29 cellular contexts compared by ENCODE assay signal in genomic region chr10:78572565-78572964, GRCh38.
DNase-seq lines count a peak whose midpoint lies in the region; ATAC-seq and TF ChIP-seq lines count a peak whose summit lies in the region.
"Had no signal": no experiment of that assay in that cellular context is flagged by ENCODE, and none has a peak within 500 bp of the region (broad histone marks: within the 10 kb centered on the region; RNA-seq: fewer than 3 reads in every experiment).

No MANE protein-coding gene starts in this region.

- H2AFZ ChIP-seq in trophoblast cell (ENCODE audit: insufficient read depth, low read length, poor library complexity): no peak overlapping the region

- ATAC-seq in left ventricle myocardium superior (peak; percentile 14), heart right ventricle (no peak), upper lobe of right lung (peak; percentile 4)
- ATAC-seq: HepG2, left colon had no signal

- H3K79me2 ChIP-seq in trophoblast cell (ENCODE audit: control insufficient read depth, insufficient read depth, low read length, poor library complexity): peaks cover 6% of the 10 kb centered on the region

- no peak overlapping the region for H3K18ac ChIP-seq in trophoblast cell (ENCODE audit: low read length)

- H3K14ac ChIP-seq in trophoblast cell (ENCODE audit: low read length): no peak overlapping the region

- no peak overlapping the region for H2AK5ac ChIP-seq in trophoblast cell (ENCODE audit: low read length)

- H3K4me1 ChIP-seq in heart right ventricle (peaks cover 3 to 35% (median 16%) of the 10 kb centered on the region in 9 donors), trophoblast cell (ENCODE audit: control insufficient read depth in 1 of 2, insufficient read depth in 2 of 2, low read length in 2 of 2) (peaks cover 32 to 34% of the 10 kb centered on the region in 2 experiments), upper lobe of right lung (peaks cover 4% of the 10 kb centered on the region)
- H3K4me1 ChIP-seq: prostate gland, SJCRH30 had no signal

- WGBS in heart right ventricle, 2 donors: 93 to 94% methylated on average over 1 of the region's 1 CpG
- no CpG with 5 or more reads among the region's 1 CpG for WGBS in trophoblast cell (ENCODE audit: extremely low coverage, insufficient coverage, insufficient read length)

- intact Hi-C loops in left ventricle myocardium superior (cut with micrococcal nuclease): no loop called here
- intact Hi-C loops in heart right ventricle (cut with DNase I): loop anchor here in 1 of 10 donors (10.0 kb wide), 1 partner anchor 492 kb away; the partner anchor contains the start of gene ZMIZ1
- intact Hi-C loops in upper lobe of right lung (cut with DNase I): no loop called here

- no peak overlapping the region for H3K9ac ChIP-seq in trophoblast cell (ENCODE audit: low read length)

- TF ChIP-seq CTCF in heart right ventricle (IDR thresholded peaks at IDR 0.05) (no peak), fibroblast of the aortic adventitia (IDR thresholded peaks at IDR 0.05; ENCODE audit: insufficient read depth, low read length) (no peak), upper lobe of right lung (IDR thresholded peaks at IDR 0.05) (no peak)

- no peak overlapping the region for H3K4me2 ChIP-seq in trophoblast cell (ENCODE audit: low read length)

- H3K4me3 ChIP-seq in heart right ventricle (no peak overlapping the region), fibroblast of the aortic adventitia (ENCODE audit: low read depth, low read length) (no peak overlapping the region), trophoblast cell (ENCODE audit: low read depth, low read length) (no peak overlapping the region), upper lobe of right lung (no peak overlapping the region)
- H3K4me3 ChIP-seq: Peyer's patch, prostate gland, SJCRH30, vagina had no signal

- no peak overlapping the region for H4K12ac ChIP-seq in trophoblast cell (ENCODE audit: low read depth, low read length)

- H3K9me3 ChIP-seq in heart right ventricle: no peaks in the 10 kb centered on the region
- H3K9me3 ChIP-seq in trophoblast cell (ENCODE audit: insufficient read depth, low read depth, low read length): no peaks in the 10 kb centered on the region
- no peaks in the 10 kb centered on the region for H3K9me3 ChIP-seq in upper lobe of right lung
- H3K9me3 ChIP-seq: Peyer's patch, prostate gland, SJCRH30, vagina had no signal

- peak overlapping the region; percentile 94 for H2BK12ac ChIP-seq in trophoblast cell (ENCODE audit: low read length)

- no peak overlapping the region for H3K27ac ChIP-seq in heart right ventricle
- H3K27ac ChIP-seq in trophoblast cell (ENCODE audit: low read depth, low read length): no peak overlapping the region
- H3K27ac ChIP-seq in upper lobe of right lung: no peak overlapping the region
- H3K27ac ChIP-seq: Peyer's patch, prostate gland, SJCRH30 had no signal

- no peak overlapping the region for H3K4ac ChIP-seq in trophoblast cell (ENCODE audit: low read depth, low read length)

- H2BK120ac ChIP-seq in trophoblast cell (ENCODE audit: insufficient read depth, low read length, poor library complexity): peak overlapping the region; percentile 53

- DNase-seq in left ventricle myocardium superior (no peak), heart right ventricle (no peak), fibroblast of the aortic adventitia (ENCODE audit: low read depth) (peak; percentile 76), trophoblast cell (no peak), upper lobe of right lung (no peak), kidney tubule cell (ENCODE audit: low spot score) (no peak), NCI-H748 (lab: John Stamatoyannopoulos, UW; ENCODE audit: unreplicated experiment) (no peak), hepatic stellate cell (ENCODE audit: low spot score) (no peak)
- DNase-seq: activated CD4-positive, alpha-beta T cell treated with anti-CD3 and anti-CD28 coated beads for 48 hours; activated effector memory CD4-positive, alpha-beta T cell treated with anti-CD3 and anti-CD28 coated beads, Interleukin-2, amount 50 U/mL, for 16 hours; activated naive CD8-positive, alpha-beta T cell treated with anti-CD3 and anti-CD28 coated beads for 36 hours; Calu3; caudate nucleus; cortex of kidney; DMS79; hypothalamus; left colon; mesendoderm; NCI-H1417 treated with DMSO at 0.1 percent for 48 hours; NCI-H2081 treated with DMSO at 0.1 percent for 48 hours; NCI-H226; NCI-H69; Peyer's patch; SJCRH30; stimulated activated naive CD4-positive, alpha-beta T cell; T1000 had no signal

- peak overlapping the region; percentile 69 for H2BK5ac ChIP-seq in trophoblast cell (ENCODE audit: low read depth, low read length, poor library complexity)

- H3K27me3 ChIP-seq in heart right ventricle (no peaks in the 10 kb centered on the region), trophoblast cell (ENCODE audit: insufficient read depth, low read length) (no peaks in the 10 kb centered on the region), upper lobe of right lung (no peaks in the 10 kb centered on the region)
- H3K27me3 ChIP-seq: Peyer's patch, SJCRH30, vagina had no signal

- H3K36me3 ChIP-seq in heart right ventricle: no peaks in the 10 kb centered on the region
- H3K36me3 ChIP-seq in trophoblast cell (ENCODE audit: control insufficient read depth in 1 of 2, insufficient read depth in 2 of 2, low read length in 2 of 2): no peaks in the 10 kb centered on the region
- H3K36me3 ChIP-seq in upper lobe of right lung: no peaks in the 10 kb centered on the region
- H3K36me3 ChIP-seq: Peyer's patch, prostate gland, SJCRH30, vagina had no signal

- peak overlapping the region; percentile 91 for H4K91ac ChIP-seq in trophoblast cell (ENCODE audit: low read depth, low read length)

- H3K79me1 ChIP-seq in trophoblast cell (ENCODE audit: low read length): peaks cover 63% of the 10 kb centered on the region

- H3K23ac ChIP-seq in trophoblast cell (ENCODE audit: low read length): no peak overlapping the region

- no peak overlapping the region for H4K8ac ChIP-seq in trophoblast cell (ENCODE audit: low read depth, low read length)

Comparison
In these comparisons a context has a peak if more than half of its experiments do, and no peak if none do; other contexts are left out.
1. ATAC-seq: peak in left ventricle myocardium superior (single experiment) and upper lobe of right lung (single experiment); none in heart right ventricle (0 of 8).